23 cellular contexts compared by ENCODE assay signal in genomic region chr19:48805452-48805851, GRCh38. TPM values are rescaled to one million over a fixed set of nuclear protein-coding genes. Genes with fewer than 3 reads are reported as not detected.
"Had no signal": no experiment of that assay in that cellular context is flagged by ENCODE, and none has a peak within 500 bp of the region (broad histone marks: within the 10 kb centered on the region; RNA-seq: fewer than 3 reads in every experiment).

No MANE protein-coding gene starts in this region.

- H3K36me3 ChIP-seq: Peyer's patch had no signal

- H3K4me3 ChIP-seq: ascending aorta, body of pancreas, Peyer's patch had no signal

- H3K27ac ChIP-seq: Peyer's patch had no signal

- H3K36me3 Mint-ChIP-seq: activated CD8-positive, alpha-beta memory T cell treated with anti-CD3 and anti-CD28 coated beads, Interleukin-2, amount 10 ng/mL, durations not matched to agents 7 days and 5 days had no signal

- H3K9me3 ChIP-seq: ascending aorta, body of pancreas, Peyer's patch had no signal

- H3K27me3 Mint-ChIP-seq: activated CD8-positive, alpha-beta memory T cell treated with anti-CD3 and anti-CD28 coated beads, Interleukin-2, amount 10 ng/mL, durations not matched to agents 7 days and 5 days; activated naive CD8-positive, alpha-beta T cell treated with anti-CD3 and anti-CD28 coated beads, Interleukin-2, amount 50 U/mL, for 24 hours; activated T-cell treated with anti-CD3 and anti-CD28 coated beads, Interleukin-2, amount 50 U/mL, for 24 hours had no signal

- DNase-seq: activated CD4-positive, alpha-beta T cell treated with anti-CD3 and anti-CD28 coated beads for 48 hours; activated CD4-positive, alpha-beta T cell treated with anti-CD3 and anti-CD28 coated beads, Interleukin-2, amount 50 U/mL, for 48 hours; activated CD8-positive, alpha-beta memory T cell treated with anti-CD3 and anti-CD28 coated beads, Interleukin-2, amount 10 ng/mL, durations not matched to agents 7 days and 5 days; activated effector memory CD4-positive, alpha-beta T cell treated with Interleukin-2 at 50 U/mL for 16 hours; activated naive CD4-positive, alpha-beta T cell; activated naive CD8-positive, alpha-beta T cell treated with anti-CD3 and anti-CD28 coated beads, Interleukin-2, amount 50 U/mL, for 24 hours; activated T-cell treated with anti-CD3 and anti-CD28 coated beads, Interleukin-2, amount 50 U/mL, for 24 hours; amniotic stem cell; body of pancreas; MM.1S; NCI-H1105; NCI-H1436; NCI-H1694 treated with DMSO at 0.1 percent for 48 hours; NCI-H2029 treated with DMSO at 0.1 percent for 48 hours; NCI-H510A treated with DMSO at 0.1 percent for 48 hours; Peyer's patch; SHP77 treated with DMSO at 0.1 percent for 48 hours had no signal

- H3K27me3 ChIP-seq: ascending aorta, body of pancreas, Peyer's patch had no signal

- H3K9me3 Mint-ChIP-seq: activated naive CD4-positive, alpha-beta T cell treated with anti-CD3 and anti-CD28 coated beads, Interleukin-2, amount 50 U/mL, for 72 hours; activated naive CD8-positive, alpha-beta T cell treated with anti-CD3 and anti-CD28 coated beads, Interleukin-2, amount 50 U/mL, for 24 hours; activated T-cell treated with anti-CD3 and anti-CD28 coated beads, Interleukin-2, amount 50 U/mL, for 24 hours; activated T-helper 1 cell treated with anti-CD3 and anti-CD28 coated beads, Interleukin-12 subunit alpha, Interleukin-12 subunit beta, Interleukin-2, Interleukin-4 antibody, amounts not matched to agents 30 ng/mL and 10 ng/mL and 1 ng/mL, durations not matched to agents 14 hours and 24 hours and 36 hours; T-helper 1 cell treated with Interleukin-12 subunit alpha and Interleukin-12 subunit beta and Interleukin-4 antibody, amounts not matched to agents 30 μg/mL and 1 μg/mL, for 36 hours had no signal

- H3K4me3 Mint-ChIP-seq: activated CD8-positive, alpha-beta memory T cell treated with anti-CD3 and anti-CD28 coated beads, Interleukin-2, amount 10 ng/mL, durations not matched to agents 7 days and 5 days; activated naive CD8-positive, alpha-beta T cell treated with anti-CD3 and anti-CD28 coated beads, Interleukin-2, amount 50 U/mL, for 24 hours; activated T-cell treated with anti-CD3 and anti-CD28 coated beads, Interleukin-2, amount 50 U/mL, for 24 hours; activated T-helper 1 cell treated with anti-CD3 and anti-CD28 coated beads, Interleukin-12 subunit alpha, Interleukin-12 subunit beta, Interleukin-2, Interleukin-4 antibody, amounts not matched to agents 30 ng/mL and 10 ng/mL and 1 ng/mL, durations not matched to agents 14 hours and 24 hours and 36 hours; T-helper 1 cell treated with Interleukin-12 subunit alpha and Interleukin-12 subunit beta and Interleukin-4 antibody, amounts not matched to agents 30 μg/mL and 1 μg/mL, for 36 hours had no signal

- H3K27ac Mint-ChIP-seq: activated naive CD8-positive, alpha-beta T cell treated with anti-CD3 and anti-CD28 coated beads, Interleukin-2, amount 50 U/mL, for 24 hours; activated T-cell treated with anti-CD3 and anti-CD28 coated beads, Interleukin-2, amount 50 U/mL, for 24 hours; activated T-helper 1 cell treated with anti-CD3 and anti-CD28 coated beads, Interleukin-12 subunit alpha, Interleukin-12 subunit beta, Interleukin-2, Interleukin-4 antibody, amounts not matched to agents 30 ng/mL and 10 ng/mL and 1 ng/mL, durations not matched to agents 14 hours and 24 hours and 36 hours had no signal

- ATAC-seq: activated CD4-positive, CD25-positive, alpha-beta regulatory T cell treated with anti-CD3 and anti-CD28 coated beads, Interleukin-2, amount 50 U/mL, for 24 hours; activated CD8-positive, alpha-beta memory T cell treated with anti-CD3 and anti-CD28 coated beads, Interleukin-2, amount 10 ng/mL, durations not matched to agents 7 days and 5 days; activated naive CD4-positive, alpha-beta T cell treated with anti-CD3 and anti-CD28 coated beads, Interleukin-2, amount 50 U/mL, for 72 hours; activated naive CD8-positive, alpha-beta T cell treated with anti-CD3 and anti-CD28 coated beads, Interleukin-2, amount 50 U/mL, for 24 hours; body of pancreas had no signal

RNA-seq across cellular contexts. Expression of gene FGF21, which starts 50.1 kb away (rescaled TPM):
- total RNA-seq: activated CD8-positive, alpha-beta memory T cell treated with anti-CD3 and anti-CD28 coated beads, Interleukin-2, amount 10 ng/mL, durations not matched to agents 7 days and 5 days; activated naive CD4-positive, alpha-beta T cell treated with anti-CD3 and anti-CD28 coated beads, Interleukin-2, amount 50 U/mL, for 72 hours; activated T-helper 1 cell treated with anti-CD3 and anti-CD28 coated beads, Interleukin-12 subunit alpha, Interleukin-12 subunit beta, Interleukin-2, Interleukin-4 antibody, amounts not matched to agents 30 ng/mL and 10 ng/mL and 1 ng/mL, durations not matched to agents 14 hours and 24 hours and 36 hours; ascending aorta; body of pancreas; Peyer's patch; SK-MEL-5 had no signal

RNA-seq across cellular contexts. Expression of gene IZUMO1, which starts 58.7 kb away (rescaled TPM):
- total RNA-seq: activated CD8-positive, alpha-beta memory T cell treated with anti-CD3 and anti-CD28 coated beads, Interleukin-2, amount 10 ng/mL, durations not matched to agents 7 days and 5 days; activated naive CD4-positive, alpha-beta T cell treated with anti-CD3 and anti-CD28 coated beads, Interleukin-2, amount 50 U/mL, for 72 hours; activated T-helper 1 cell treated with anti-CD3 and anti-CD28 coated beads, Interleukin-12 subunit alpha, Interleukin-12 subunit beta, Interleukin-2, Interleukin-4 antibody, amounts not matched to agents 30 ng/mL and 10 ng/mL and 1 ng/mL, durations not matched to agents 14 hours and 24 hours and 36 hours; ascending aorta; Peyer's patch; SK-MEL-5 had no signal
